ENCODE assay signal across 14 cellular contexts in the genomic region with DNA sequence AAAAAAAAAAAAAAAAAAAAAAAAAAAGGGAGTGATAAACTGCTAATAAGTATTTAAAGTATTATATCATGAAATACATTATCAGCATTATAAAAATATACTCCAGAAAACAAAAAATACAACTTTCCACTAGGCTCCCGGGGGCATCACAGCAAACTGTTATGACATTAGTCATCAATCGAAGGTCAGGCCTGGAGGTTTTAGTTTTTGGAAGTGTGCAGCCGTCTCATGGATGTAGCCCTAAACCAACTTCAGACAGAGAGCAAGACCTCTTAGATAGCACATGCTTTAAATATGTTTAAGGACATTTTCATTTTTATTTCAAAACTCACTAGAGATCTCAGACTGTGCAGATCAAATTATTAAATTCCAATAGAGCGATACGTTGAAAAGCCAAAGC.
DNase-seq lines count a peak whose midpoint lies in the region; ATAC-seq and TF ChIP-seq lines count a peak whose summit lies in the region.
"Had no signal": no experiment of that assay in that cellular context is flagged by ENCODE, and none has a peak within 500 bp of the region (broad histone marks: within the 10 kb centered on the region; RNA-seq: fewer than 3 reads in every experiment).

No MANE protein-coding gene starts in this region.

- H3K27me3 ChIP-seq in neural progenitor cell = no peaks in the 10 kb centered on the region

- peak; percentile 58 for DNase-seq in EL
- DNase-seq in M059J (ENCODE audit: low read depth) = peak; percentile 31
- no peak for DNase-seq in endothelial cell (ENCODE audit: low spot score)
- no peak for DNase-seq in neural progenitor cell (ENCODE audit: low spot score)
- no peak for DNase-seq in NCI-H1048 (lab: John Stamatoyannopoulos, UW)
- DNase-seq in DMS153 treated with DMSO at 0.1 percent for 48 hours (lab: John Stamatoyannopoulos, UW; ENCODE audit: unreplicated experiment) = no peak
- no peak for DNase-seq in AG08396 (ENCODE audit: low spot score)
- DNase-seq: activated CD4-positive, alpha-beta T cell treated with anti-CD3 and anti-CD28 coated beads, Interleukin-2, amount 10 ng/mL, durations not matched to agents 24 days and 14 days; activated gamma-delta T cell treated with Interleukin-2 at 50 U/mL for 16 hours; islet precursor cell; KG1; NCI-H2107; NK-92 treated with Interleukin-12 subunit alpha and Interleukin-12 subunit beta, amount 100 ng/mL, for 24 hours had no signal

- H3K79me2 ChIP-seq in neural progenitor cell (ENCODE audit: low read depth) = peaks cover 100% of the 10 kb centered on the region

- no peak overlapping the region for H3K4me3 ChIP-seq in neural progenitor cell

- no peak overlapping the region for H3K4me3 Mint-ChIP-seq in endothelial cell (ENCODE audit: unreplicated experiment)
- H3K4me3 Mint-ChIP-seq in neural progenitor cell = no peak overlapping the region
- H3K4me3 Mint-ChIP-seq: activated CD4-positive, alpha-beta T cell treated with anti-CD3 and anti-CD28 coated beads, Interleukin-2, amount 10 ng/mL, durations not matched to agents 24 days and 14 days had no signal

- H3K9me3 Mint-ChIP-seq in endothelial cell (ENCODE audit: unreplicated experiment) (no peaks in the 10 kb centered on the region), neural progenitor cell (no peaks in the 10 kb centered on the region)

- no peaks in the 10 kb centered on the region for H3K36me3 ChIP-seq in neural progenitor cell

- H3K4me1 Mint-ChIP-seq in endothelial cell (ENCODE audit: unreplicated experiment) (peaks cover 33% of the 10 kb centered on the region), neural progenitor cell (peaks cover 57% of the 10 kb centered on the region)

- peaks cover 23% of the 10 kb centered on the region for H3F3A ChIP-seq in neural progenitor cell (ENCODE audit: low read depth)

- H3K27me3 Mint-ChIP-seq in endothelial cell (ENCODE audit: unreplicated experiment) (no peaks in the 10 kb centered on the region), neural progenitor cell (ENCODE audit: insufficient read depth, low read depth) (no peaks in the 10 kb centered on the region)
- H3K27me3 Mint-ChIP-seq: activated CD4-positive, alpha-beta T cell treated with anti-CD3 and anti-CD28 coated beads, Interleukin-2, amount 10 ng/mL, durations not matched to agents 24 days and 14 days had no signal

- H3K4me2 ChIP-seq in neural progenitor cell = no peak overlapping the region

- ATAC-seq in HG03159 (IDR thresholded peaks at IDR 0.05; ENCODE audit: unreplicated experiment) = no peak

- H3K9me3 ChIP-seq in neural progenitor cell (ENCODE audit: low read depth) = no peaks in the 10 kb centered on the region

- peaks cover 56% of the 10 kb centered on the region for H4K20me1 ChIP-seq in neural progenitor cell (ENCODE audit: low read depth)

- H2AFZ ChIP-seq in neural progenitor cell (replicated peaks) = no peak overlapping the region

- H3K27ac ChIP-seq in neural progenitor cell = peak overlapping the region; percentile 62

- H3K36me3 Mint-ChIP-seq in endothelial cell (ENCODE audit: low read depth, unreplicated experiment) = peaks cover 4% of the 10 kb centered on the region
- peaks cover 14% of the 10 kb centered on the region for H3K36me3 Mint-ChIP-seq in neural progenitor cell

- H3K4me1 ChIP-seq in neural progenitor cell = peaks cover 24% of the 10 kb centered on the region

- TF ChIP-seq CTCF in endothelial cell (IDR thresholded peaks at IDR 0.05; ENCODE audit: unreplicated experiment) = no peak
- TF ChIP-seq CTCF in neural progenitor cell (IDR thresholded peaks at IDR 0.05) = no peak

- H3K27ac Mint-ChIP-seq in endothelial cell (ENCODE audit: unreplicated experiment) (peak overlapping the region; percentile 99), neural progenitor cell (peak overlapping the region; percentile 86)

- H3K9ac ChIP-seq in neural progenitor cell = no peak overlapping the region

Comparison
In these comparisons a context has a peak if more than half of its experiments do, and no peak if none do; other contexts are left out.
1. DNase-seq: peak in EL (single experiment) and M059J (single experiment); none in endothelial cell (single experiment), neural progenitor cell (single experiment), NCI-H1048 (single experiment), DMS153 treated with DMSO at 0.1 percent for 48 hours (single experiment) and AG08396 (single experiment).